25 cellular contexts compared by ENCODE assay signal in the genomic region with DNA sequence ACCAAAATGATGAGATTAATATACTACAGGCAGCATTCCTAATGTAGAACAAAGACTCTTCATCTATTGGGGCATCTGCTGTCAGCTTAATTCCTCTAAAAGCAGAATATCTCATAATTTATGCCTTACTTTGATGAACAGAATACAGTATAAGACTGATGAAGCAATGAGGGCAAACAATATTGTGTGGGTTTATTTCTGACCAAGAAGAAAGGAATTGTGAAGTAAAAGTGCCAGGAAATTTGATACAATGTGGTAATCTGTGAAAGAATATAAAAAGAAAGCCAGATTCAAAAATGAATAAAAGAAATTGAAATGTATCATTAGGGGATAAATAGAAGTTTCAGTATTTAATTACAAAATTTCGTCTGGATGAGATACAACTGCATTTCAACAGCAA.
"Had no signal": no experiment of that assay in that cellular context is flagged by ENCODE, and none has a peak within 500 bp of the region (broad histone marks: within the 10 kb centered on the region; RNA-seq: fewer than 3 reads in every experiment).

No MANE protein-coding gene starts in this region.

- H3K27ac Mint-ChIP-seq: activated CD4-positive, alpha-beta memory T cell treated with anti-CD3 and anti-CD28 coated beads, Interleukin-2, amount 10 ng/mL, durations not matched to agents 7 days and 5 days; activated CD4-positive, alpha-beta T cell treated with anti-CD3 and anti-CD28 coated beads, Interleukin-2, amount 10 ng/mL, durations not matched to agents 7 days and 5 days; activated naive CD4-positive, alpha-beta T cell treated with anti-CD3 and anti-CD28 coated beads, Interleukin-2, amount 10 ng/mL, durations not matched to agents 7 days and 5 days; activated naive CD8-positive, alpha-beta T cell treated with anti-CD3 and anti-CD28 coated beads for 36 hours; activated T-cell treated with anti-CD3 and anti-CD28 coated beads, Interleukin-2, amount 50 U/mL, for 72 hours; activated T-helper 2 cell treated with anti-CD3 and anti-CD28 coated beads, Interferon-gamma antibody, Interleukin-2, Interleukin-4, amounts not matched to agents 10 μg/mL and 5 μg/mL and 100 μg/mL, durations not matched to agents 14 hours and 24 hours and 36 hours had no signal

- H3K4me3 Mint-ChIP-seq: activated CD4-positive, alpha-beta memory T cell treated with anti-CD3 and anti-CD28 coated beads, Interleukin-2, amount 10 ng/mL, durations not matched to agents 7 days and 5 days; activated CD4-positive, alpha-beta T cell treated with anti-CD3 and anti-CD28 coated beads, Interleukin-2, amount 10 ng/mL, durations not matched to agents 7 days and 5 days; activated naive CD4-positive, alpha-beta T cell treated with anti-CD3 and anti-CD28 coated beads, Interleukin-2, amount 10 ng/mL, durations not matched to agents 7 days and 5 days; activated naive CD8-positive, alpha-beta T cell treated with anti-CD3 and anti-CD28 coated beads for 36 hours; activated T-cell treated with anti-CD3 and anti-CD28 coated beads, Interleukin-2, amount 50 U/mL, for 72 hours had no signal

- ATAC-seq: activated T-cell treated with anti-CD3 and anti-CD28 coated beads, Interleukin-2, amount 50 U/mL, for 72 hours had no signal

- H3K27me3 ChIP-seq: adrenal gland, breast epithelium had no signal

- H3K9me3 Mint-ChIP-seq: activated CD4-positive, alpha-beta memory T cell treated with anti-CD3 and anti-CD28 coated beads, Interleukin-2, amount 10 ng/mL, durations not matched to agents 7 days and 5 days; activated CD4-positive, alpha-beta T cell treated with anti-CD3 and anti-CD28 coated beads, Interleukin-2, amount 10 ng/mL, durations not matched to agents 7 days and 5 days; activated naive CD4-positive, alpha-beta T cell treated with anti-CD3 and anti-CD28 coated beads, Interleukin-2, amount 10 ng/mL, durations not matched to agents 7 days and 5 days; activated naive CD8-positive, alpha-beta T cell treated with anti-CD3 and anti-CD28 coated beads for 36 hours; activated T-cell treated with anti-CD3 and anti-CD28 coated beads, Interleukin-2, amount 50 U/mL, for 72 hours; activated T-helper 2 cell treated with anti-CD3 and anti-CD28 coated beads, Interferon-gamma antibody, Interleukin-2, Interleukin-4, amounts not matched to agents 10 μg/mL and 5 μg/mL and 100 μg/mL, durations not matched to agents 14 hours and 24 hours and 36 hours had no signal

- H3K4me1 Mint-ChIP-seq: activated CD4-positive, alpha-beta memory T cell treated with anti-CD3 and anti-CD28 coated beads, Interleukin-2, amount 10 ng/mL, durations not matched to agents 7 days and 5 days; activated CD4-positive, alpha-beta T cell treated with anti-CD3 and anti-CD28 coated beads, Interleukin-2, amount 10 ng/mL, durations not matched to agents 7 days and 5 days; activated naive CD4-positive, alpha-beta T cell treated with anti-CD3 and anti-CD28 coated beads, Interleukin-2, amount 10 ng/mL, durations not matched to agents 7 days and 5 days; activated naive CD8-positive, alpha-beta T cell treated with anti-CD3 and anti-CD28 coated beads for 36 hours had no signal

- H3K36me3 ChIP-seq: adrenal gland, breast epithelium had no signal

- H3K4me2 ChIP-seq: SK-N-SH had no signal

- H3K4me1 ChIP-seq: adrenal gland, breast epithelium had no signal

- DNase-seq: activated CD4-positive, alpha-beta memory T cell treated with anti-CD3 and anti-CD28 coated beads, Interleukin-2, amount 10 ng/mL, durations not matched to agents 7 days and 5 days; activated CD4-positive, alpha-beta T cell treated with anti-CD3 and anti-CD28 coated beads, Interleukin-2, amount 10 ng/mL, durations not matched to agents 7 days and 5 days; activated CD4-positive, CD25-positive, alpha-beta regulatory T cell; activated CD8-positive, alpha-beta memory T cell treated with anti-CD3 and anti-CD28 coated beads, Interleukin-2, amount 50 U/mL, for 4 hours; activated gamma-delta T cell treated with Interleukin-2 at 50 U/mL for 16 hours; activated naive CD4-positive, alpha-beta T cell treated with anti-CD3 and anti-CD28 coated beads, Interleukin-2, amount 10 ng/mL, durations not matched to agents 7 days and 5 days; activated naive CD8-positive, alpha-beta T cell treated with anti-CD3 and anti-CD28 coated beads for 36 hours; activated T-cell treated with anti-CD3 and anti-CD28 coated beads, Interleukin-2, amount 50 U/mL, for 72 hours; adrenal gland; anterior cingulate cortex; KBM-7; NCI-H1092; NCI-H1417; NCI-H1930; NCI-H2107; NCI-H2171 treated with DMSO at 0.1 percent for 48 hours; NCI-H226; NCI-H510A; NCI-H526 treated with DMSO at 0.1 percent for 48 hours; NCI-H82; SK-N-SH; T-helper 1 cell had no signal

- H3K27ac ChIP-seq: adrenal gland, breast epithelium, VCaP had no signal

- H3K4me3 ChIP-seq: adrenal gland, breast epithelium had no signal

- H3K9me3 ChIP-seq: adrenal gland, breast epithelium, SK-N-SH had no signal

- H3K36me3 Mint-ChIP-seq: activated naive CD4-positive, alpha-beta T cell treated with anti-CD3 and anti-CD28 coated beads, Interleukin-2, amount 10 ng/mL, durations not matched to agents 7 days and 5 days; activated naive CD8-positive, alpha-beta T cell treated with anti-CD3 and anti-CD28 coated beads for 36 hours had no signal

- H3K27me3 Mint-ChIP-seq: activated CD4-positive, alpha-beta memory T cell treated with anti-CD3 and anti-CD28 coated beads, Interleukin-2, amount 10 ng/mL, durations not matched to agents 7 days and 5 days; activated CD4-positive, alpha-beta T cell treated with anti-CD3 and anti-CD28 coated beads, Interleukin-2, amount 10 ng/mL, durations not matched to agents 7 days and 5 days; activated naive CD4-positive, alpha-beta T cell treated with anti-CD3 and anti-CD28 coated beads, Interleukin-2, amount 10 ng/mL, durations not matched to agents 7 days and 5 days had no signal

- H3K9ac ChIP-seq: SK-N-SH had no signal
